ENCODE assay signal across 8 cellular contexts in the genomic region with DNA sequence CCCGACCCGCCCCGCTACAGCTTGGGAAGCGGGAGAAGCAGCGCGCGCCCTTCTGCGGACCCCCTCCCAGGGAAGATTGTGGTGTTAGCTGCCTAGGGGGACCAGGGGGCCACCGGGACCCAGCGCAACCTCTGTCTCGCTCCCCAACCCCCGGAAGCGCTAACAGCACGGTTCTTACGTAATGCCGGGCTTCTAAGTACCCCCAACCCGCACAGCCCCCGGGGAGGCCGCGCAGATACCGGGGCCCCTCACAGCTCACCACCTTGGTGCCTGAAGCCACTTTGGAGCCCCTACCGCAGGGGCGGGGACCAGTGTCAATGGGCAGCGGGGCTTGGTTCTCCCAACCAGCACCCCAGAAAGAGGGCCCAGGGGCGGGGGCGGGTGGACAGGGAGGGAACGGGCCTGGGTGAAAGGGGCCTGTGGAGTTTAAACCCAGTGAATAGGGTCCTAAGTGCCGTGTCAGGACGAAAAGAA. TPM values are rescaled to one million over a fixed set of nuclear protein-coding genes. Genes with fewer than 3 reads are reported as not detected.
DNase-seq lines count a peak whose midpoint lies in the region; ATAC-seq and TF ChIP-seq lines count a peak whose summit lies in the region.

No MANE protein-coding gene starts in this region.

- no peaks in the 10 kb centered on the region for H3K9me3 ChIP-seq in heart right ventricle

- no peaks in the 10 kb centered on the region for H3K9me2 ChIP-seq in GM23338 (ENCODE audit: insufficient read depth)

- H2AFZ ChIP-seq in GM23338: peak overlapping the region; percentile 100

- WGBS in heart right ventricle, 2 donors: 0 to 1% methylated on average over 29 of the region's 29 CpGs

- H3K27me3 Mint-ChIP-seq in GM23338 (ENCODE audit: insufficient read depth, low read depth, poor library complexity): peaks cover 34% of the 10 kb centered on the region
- H3K27me3 Mint-ChIP-seq in activated naive CD4-positive, alpha-beta T cell treated with anti-CD3 and anti-CD28 coated beads, Interleukin-2, amount 10 ng/mL, durations not matched to agents 7 days and 5 days: peaks cover 80% of the 10 kb centered on the region

- H3K4me1 Mint-ChIP-seq in GM23338: peaks cover 26% of the 10 kb centered on the region
- peaks cover 21% of the 10 kb centered on the region for H3K4me1 Mint-ChIP-seq in activated naive CD4-positive, alpha-beta T cell treated with anti-CD3 and anti-CD28 coated beads, Interleukin-2, amount 10 ng/mL, durations not matched to agents 7 days and 5 days

- H3K27ac ChIP-seq in GM23338 (ENCODE audit: low read depth) (no peak overlapping the region), heart right ventricle (peak overlapping the region in 9 of 10 donors; percentile 38 to 89 (median 83))

- no peak for DNase-seq in GM23338 (ENCODE audit: low spot score)
- DNase-seq in activated naive CD4-positive, alpha-beta T cell treated with anti-CD3 and anti-CD28 coated beads, Interleukin-2, amount 10 ng/mL, durations not matched to agents 7 days and 5 days: peak; percentile 32
- no peak for DNase-seq in heart right ventricle
- no peak for DNase-seq in sciatic nerve (ENCODE audit: low spot score)
- DNase-seq in GM19238 (ENCODE audit: insufficient read length, low spot score): no peak
- DNase-seq in G401 (ENCODE audit: low spot score): no peak
- DNase-seq in cerebellar nuclear complex (lab: John Stamatoyannopoulos, UW): no peak

- ATAC-seq in GM23338 (peak; percentile 5; the same call in 2 of the 3 replicates), heart right ventricle (peak; percentile 1 to 30 (median 24)), sciatic nerve (peak; percentile 26), HG03565 (IDR thresholded peaks at IDR 0.05; ENCODE audit: unreplicated experiment) (no peak)

- H3F3A ChIP-seq in GM23338 (replicated peaks; ENCODE audit: low read depth): no peaks in the 10 kb centered on the region

- peak overlapping the region; percentile 90 for H3K4me3 ChIP-seq in GM23338
- peak overlapping the region; percentile 61 to 95 (median 83) for H3K4me3 ChIP-seq in heart right ventricle

- peaks cover 27% of the 10 kb centered on the region for H3K4me1 ChIP-seq in GM23338 (ENCODE audit: insufficient read depth)
- H3K4me1 ChIP-seq in heart right ventricle: peaks cover 3 to 36% (median 24%) of the 10 kb centered on the region in 9 donors

- intact Hi-C loops in heart right ventricle (cut with DNase I): no loop called here
- intact Hi-C loops in sciatic nerve (cut with DNase I): no loop called here

- H3K27ac Mint-ChIP-seq in GM23338: no peak overlapping the region
- no peak overlapping the region for H3K27ac Mint-ChIP-seq in activated naive CD4-positive, alpha-beta T cell treated with anti-CD3 and anti-CD28 coated beads, Interleukin-2, amount 10 ng/mL, durations not matched to agents 7 days and 5 days

- no peaks in the 10 kb centered on the region for H3K79me2 ChIP-seq in GM23338 (replicated peaks; ENCODE audit: insufficient read depth)

- H3K36me3 Mint-ChIP-seq in GM23338 (ENCODE audit: low read depth): no peaks in the 10 kb centered on the region
- H3K36me3 Mint-ChIP-seq in activated naive CD4-positive, alpha-beta T cell treated with anti-CD3 and anti-CD28 coated beads, Interleukin-2, amount 10 ng/mL, durations not matched to agents 7 days and 5 days: no peaks in the 10 kb centered on the region

- H3K36me3 ChIP-seq in GM23338 (ENCODE audit: insufficient read depth) (no peaks in the 10 kb centered on the region), heart right ventricle (peaks cover 0 to 9% (median 0%) of the 10 kb centered on the region in 9 donors)

- peak overlapping the region; percentile 72 for H3K4me3 Mint-ChIP-seq in GM23338
- H3K4me3 Mint-ChIP-seq in activated naive CD4-positive, alpha-beta T cell treated with anti-CD3 and anti-CD28 coated beads, Interleukin-2, amount 10 ng/mL, durations not matched to agents 7 days and 5 days: peak overlapping the region; percentile 57

- H4K20me1 ChIP-seq in GM23338 (replicated peaks; ENCODE audit: insufficient read depth): no peaks in the 10 kb centered on the region; the same call in 1 of the 2 replicates

- in situ Hi-C loops in G401 (cut with HindIII; ENCODE audit: low sequenced_read_pairs): no loop called here

- H3K4me2 ChIP-seq in GM23338: peak overlapping the region; percentile 99

- no peaks in the 10 kb centered on the region for H3K9me3 Mint-ChIP-seq in GM23338
- no peaks in the 10 kb centered on the region for H3K9me3 Mint-ChIP-seq in activated naive CD4-positive, alpha-beta T cell treated with anti-CD3 and anti-CD28 coated beads, Interleukin-2, amount 10 ng/mL, durations not matched to agents 7 days and 5 days

- TF ChIP-seq CTCF in GM23338 (conservative IDR thresholded peaks at IDR 0.05; ENCODE audit: low read depth in 2 of 2) (no peak), heart right ventricle (IDR thresholded peaks at IDR 0.05) (no peak)

- CTCF ChIA-PET in activated naive CD4-positive, alpha-beta T cell treated with anti-CD3 and anti-CD28 coated beads, Interleukin-2, amount 10 ng/mL, durations not matched to agents 7 days and 5 days (lab: Charles Lee): interaction anchor here (0.9 to 1.2 kb wide), 2 partner anchors 11 to 89 kb away, joined by 3 read pairs; no protein-coding TSS in a partner anchor

- peaks cover 50% of the 10 kb centered on the region for H3K27me3 ChIP-seq in GM23338 (ENCODE audit: insufficient read depth)
- H3K27me3 ChIP-seq in heart right ventricle: peaks cover 0 to 52% (median 0%) of the 10 kb centered on the region in 7 donors

TF ChIP-seq in GM23338, 12 proteins besides CTCF, POLR2A, EP300 and RAD21 (continues in another document):
- TF ChIP-seq STAT1 (IDR thresholded peaks at IDR 0.05; ENCODE audit: unreplicated experiment) (no peak), ZNF331 (CRISPR knock-in tag; IDR thresholded peaks at IDR 0.05; ENCODE audit: low read depth) (no peak), EZH2 (IDR thresholded peaks at IDR 0.05; ENCODE audit: low read depth, unreplicated experiment) (no peak), POLR2AphosphoS5 (IDR thresholded peaks at IDR 0.05; ENCODE audit: low read depth) (no peak), CREB1 (CRISPR knock-in tag; IDR thresholded peaks at IDR 0.05; ENCODE audit: low read depth) (no peak)
- TF ChIP-seq, protein P1, sequence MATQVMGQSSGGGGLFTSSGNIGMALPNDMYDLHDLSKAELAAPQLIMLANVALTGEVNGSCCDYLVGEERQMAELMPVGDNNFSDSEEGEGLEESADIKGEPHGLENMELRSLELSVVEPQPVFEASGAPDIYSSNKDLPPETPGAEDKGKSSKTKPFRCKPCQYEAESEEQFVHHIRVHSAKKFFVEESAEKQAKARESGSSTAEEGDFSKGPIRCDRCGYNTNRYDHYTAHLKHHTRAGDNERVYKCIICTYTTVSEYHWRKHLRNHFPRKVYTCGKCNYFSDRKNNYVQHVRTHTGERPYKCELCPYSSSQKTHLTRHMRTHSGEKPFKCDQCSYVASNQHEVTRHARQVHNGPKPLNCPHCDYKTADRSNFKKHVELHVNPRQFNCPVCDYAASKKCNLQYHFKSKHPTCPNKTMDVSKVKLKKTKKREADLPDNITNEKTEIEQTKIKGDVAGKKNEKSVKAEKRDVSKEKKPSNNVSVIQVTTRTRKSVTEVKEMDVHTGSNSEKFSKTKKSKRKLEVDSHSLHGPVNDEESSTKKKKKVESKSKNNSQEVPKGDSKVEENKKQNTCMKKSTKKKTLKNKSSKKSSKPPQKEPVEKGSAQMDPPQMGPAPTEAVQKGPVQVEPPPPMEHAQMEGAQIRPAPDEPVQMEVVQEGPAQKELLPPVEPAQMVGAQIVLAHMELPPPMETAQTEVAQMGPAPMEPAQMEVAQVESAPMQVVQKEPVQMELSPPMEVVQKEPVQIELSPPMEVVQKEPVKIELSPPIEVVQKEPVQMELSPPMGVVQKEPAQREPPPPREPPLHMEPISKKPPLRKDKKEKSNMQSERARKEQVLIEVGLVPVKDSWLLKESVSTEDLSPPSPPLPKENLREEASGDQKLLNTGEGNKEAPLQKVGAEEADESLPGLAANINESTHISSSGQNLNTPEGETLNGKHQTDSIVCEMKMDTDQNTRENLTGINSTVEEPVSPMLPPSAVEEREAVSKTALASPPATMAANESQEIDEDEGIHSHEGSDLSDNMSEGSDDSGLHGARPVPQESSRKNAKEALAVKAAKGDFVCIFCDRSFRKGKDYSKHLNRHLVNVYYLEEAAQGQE (IDR thresholded peaks at IDR 0.05; ENCODE audit: unreplicated experiment): no peak

RNA-seq across cellular contexts. Expression of a gene that starts 0.3 kb away (rescaled TPM):
- 20.7 and 21.0 TPM in 2 replicates for total RNA-seq in GM23338 (2014; rRNA removed; shearing (Covaris generic))
- polyA plus RNA-seq in GM23338 (2016; fragmentation: Nextera tagmentation; extraction: Ambion mirVana) (7.2 and 7.8 TPM in 2 replicates), heart right ventricle (1 to 10 TPM; 5.0 to 5.4 TPM)
- total RNA-seq in heart right ventricle (10 to 100 TPM in 8 of 10 donors, 1 to 10 TPM in 2; 9.1 to 20.7 (median 14.1) TPM), sciatic nerve (4.6 TPM)
- 58.8 and 82.5 TPM in 2 replicates for total RNA-seq in G401 (2014; rRNA removed; shearing (Covaris generic))

RNA-seq across cellular contexts. Expression of a gene that starts 35.3 kb away (rescaled TPM):
- total RNA-seq in GM23338 (2014; rRNA removed; shearing (Covaris generic)): not detected in 2 replicates
- 0.94 TPM in 1 of 2 replicates, not detected in the other for polyA plus RNA-seq in GM23338 (2016; fragmentation: Nextera tagmentation; extraction: Ambion mirVana)
- not detected for total RNA-seq in heart right ventricle
- polyA plus RNA-seq in heart right ventricle: not detected
- not detected for total RNA-seq in sciatic nerve
- total RNA-seq in G401 (2014; rRNA removed; shearing (Covaris generic)): not detected in 2 replicates

RNA-seq across cellular contexts. Expression of a gene that starts 46.8 kb away (rescaled TPM):
- total RNA-seq in GM23338 (2014; rRNA removed; shearing (Covaris generic)): 0.56 TPM in 1 of 2 replicates, not detected in the other
- polyA plus RNA-seq in GM23338 (2016; fragmentation: Nextera tagmentation; extraction: Ambion mirVana) (6.6 and 8.5 TPM in 2 replicates), heart right ventricle (under 1 TPM in 1 of 2 donors, not detected in 1; 0.06 TPM)
- total RNA-seq in heart right ventricle (not detected), sciatic nerve (not detected)
- total RNA-seq in G401 (2014; rRNA removed; shearing (Covaris generic)): not detected in 2 replicates
